ENCODE assay signal across 17 cellular contexts in genomic region chr20:36538026-36538764, GRCh38. TPM values are rescaled to one million over a fixed set of nuclear protein-coding genes. Genes with fewer than 3 reads are reported as not detected.
A peak's percentile ranks its signal among the peaks of the same experiment; 100 is the strongest.
DNase-seq lines count a peak whose midpoint lies in the region; ATAC-seq and TF ChIP-seq lines count a peak whose summit lies in the region.
"Had no signal": no experiment of that assay in that cellular context is flagged by ENCODE, and none has a peak within 500 bp of the region (broad histone marks: within the 10 kb centered on the region; RNA-seq: fewer than 3 reads in every experiment).

No MANE protein-coding gene starts in this region.

- 68 to 70% methylated on average over 12 of the region's 12 CpGs for WGBS in esophagus squamous epithelium, 2 donors

- intact Hi-C loops in left ventricle myocardium inferior (cut with micrococcal nuclease), result no loop called here
- intact Hi-C loops in left cardiac atrium (cut with DNase I), result no loop called here
- intact Hi-C loops in esophagus squamous epithelium (cut with DNase I), result no loop called here
- intact Hi-C loops in posterior vena cava (cut with DNase I), result no loop called here

- H3K4me3 ChIP-seq in left ventricle myocardium inferior (no peak overlapping the region), esophagus squamous epithelium (no peak overlapping the region)
- H3K4me3 ChIP-seq: lower lobe of right lung, SK-N-MC had no signal

- H3K27ac ChIP-seq in left ventricle myocardium inferior (replicated peaks) (peak overlapping the region; percentile 64), esophagus squamous epithelium (peak overlapping the region in 3 of 4 donors; percentile 55 to 92 (median 90))
- H3K27ac ChIP-seq: lower lobe of right lung, SK-N-MC had no signal

- peaks cover 49% of the 10 kb centered on the region for H3K4me1 ChIP-seq in left ventricle myocardium inferior
- peaks cover 7 to 36% (median 9%) of the 10 kb centered on the region in 3 donors for H3K4me1 ChIP-seq in esophagus squamous epithelium

- H3K27me3 ChIP-seq in left ventricle myocardium inferior (ENCODE audit: low read depth) (no peaks in the 10 kb centered on the region), esophagus squamous epithelium (peaks cover 0 to 18% (median 0%) of the 10 kb centered on the region in 4 donors)

- no peaks in the 10 kb centered on the region for H3K27me3 Mint-ChIP-seq in type B pancreatic cell
- H3K27me3 Mint-ChIP-seq: activated CD4-positive, alpha-beta T cell treated with anti-CD3 and anti-CD28 coated beads, Interleukin-2, amount 10 ng/mL, durations not matched to agents 7 days and 5 days; activated naive CD8-positive, alpha-beta T cell treated with anti-CD3 and anti-CD28 coated beads, Interleukin-2, amount 10 ng/mL, durations not matched to agents 7 days and 5 days had no signal

- no peaks in the 10 kb centered on the region for H3K9me3 Mint-ChIP-seq in type B pancreatic cell
- H3K9me3 Mint-ChIP-seq: activated CD4-positive, alpha-beta T cell treated with anti-CD3 and anti-CD28 coated beads, Interleukin-2, amount 10 ng/mL, durations not matched to agents 7 days and 5 days; activated naive CD8-positive, alpha-beta T cell treated with anti-CD3 and anti-CD28 coated beads, Interleukin-2, amount 10 ng/mL, durations not matched to agents 7 days and 5 days; naive thymus-derived CD8-positive, alpha-beta T cell had no signal

- no peaks in the 10 kb centered on the region for H3K36me3 Mint-ChIP-seq in type B pancreatic cell
- H3K36me3 Mint-ChIP-seq: activated naive CD8-positive, alpha-beta T cell treated with anti-CD3 and anti-CD28 coated beads, Interleukin-2, amount 10 ng/mL, durations not matched to agents 7 days and 5 days; naive thymus-derived CD8-positive, alpha-beta T cell had no signal

- DNase-seq in left ventricle myocardium inferior, result no peak
- no peak for DNase-seq in left cardiac atrium
- no peak for DNase-seq in esophagus squamous epithelium (lab: John Stamatoyannopoulos, UW)
- peak; percentile 38 for DNase-seq in posterior vena cava (ENCODE audit: low spot score)
- DNase-seq in type B pancreatic cell (ENCODE audit: extremely low spot score, unreplicated experiment), result no peak
- DNase-seq in putamen (ENCODE audit: low spot score), result no peak
- DNase-seq: activated CD4-positive, alpha-beta T cell treated with anti-CD3 and anti-CD28 coated beads, Interleukin-2, amount 10 ng/mL, durations not matched to agents 7 days and 5 days; activated naive CD8-positive, alpha-beta T cell treated with anti-CD3 and anti-CD28 coated beads, Interleukin-2, amount 10 ng/mL, durations not matched to agents 7 days and 5 days; Karpas-422; lower lobe of right lung; naive thymus-derived CD8-positive, alpha-beta T cell; NCI-H1436; NCI-H510A; retina had no signal

- H3K4me1 Mint-ChIP-seq in type B pancreatic cell (ENCODE audit: unreplicated experiment), result peaks cover 15% of the 10 kb centered on the region
- H3K4me1 Mint-ChIP-seq: activated CD4-positive, alpha-beta T cell treated with anti-CD3 and anti-CD28 coated beads, Interleukin-2, amount 10 ng/mL, durations not matched to agents 7 days and 5 days; activated naive CD8-positive, alpha-beta T cell treated with anti-CD3 and anti-CD28 coated beads, Interleukin-2, amount 10 ng/mL, durations not matched to agents 7 days and 5 days had no signal

- no peaks in the 10 kb centered on the region for H3K36me3 ChIP-seq in left ventricle myocardium inferior
- no peaks in the 10 kb centered on the region for H3K36me3 ChIP-seq in esophagus squamous epithelium
- H3K36me3 ChIP-seq: lower lobe of right lung had no signal

- no peak overlapping the region for H3K27ac Mint-ChIP-seq in type B pancreatic cell
- H3K27ac Mint-ChIP-seq: activated CD4-positive, alpha-beta T cell treated with anti-CD3 and anti-CD28 coated beads, Interleukin-2, amount 10 ng/mL, durations not matched to agents 7 days and 5 days; activated naive CD8-positive, alpha-beta T cell treated with anti-CD3 and anti-CD28 coated beads, Interleukin-2, amount 10 ng/mL, durations not matched to agents 7 days and 5 days had no signal

- TF ChIP-seq POLR2A in esophagus squamous epithelium (IDR thresholded peaks at IDR 0.05), result no peak

- TF ChIP-seq CTCF in left ventricle myocardium inferior (IDR thresholded peaks at IDR 0.05; ENCODE audit: borderline replicate concordance) (no peak), esophagus squamous epithelium (IDR thresholded peaks at IDR 0.05) (no peak), type B pancreatic cell (conservative IDR thresholded peaks at IDR 0.05) (peak; percentile 27)

- ATAC-seq in left cardiac atrium, result no peak
- no peak for ATAC-seq in HG02763 (IDR thresholded peaks at IDR 0.05; ENCODE audit: unreplicated experiment)
- ATAC-seq in GM18517 (IDR thresholded peaks at IDR 0.05; ENCODE audit: unreplicated experiment), result no peak
- ATAC-seq: lower lobe of right lung; naive thymus-derived CD8-positive, alpha-beta T cell had no signal

- H3K9me3 ChIP-seq in left ventricle myocardium inferior (replicated peaks) (no peaks in the 10 kb centered on the region), esophagus squamous epithelium (no peaks in the 10 kb centered on the region)
- H3K9me3 ChIP-seq: lower lobe of right lung had no signal

- no peak overlapping the region for H3K4me3 Mint-ChIP-seq in type B pancreatic cell
- H3K4me3 Mint-ChIP-seq: activated CD4-positive, alpha-beta T cell treated with anti-CD3 and anti-CD28 coated beads, Interleukin-2, amount 10 ng/mL, durations not matched to agents 7 days and 5 days; activated naive CD8-positive, alpha-beta T cell treated with anti-CD3 and anti-CD28 coated beads, Interleukin-2, amount 10 ng/mL, durations not matched to agents 7 days and 5 days; naive thymus-derived CD8-positive, alpha-beta T cell had no signal

RNA-seq across cellular contexts. Expression of gene MYL9, which starts 3.1 kb away (rescaled TPM):
- total RNA-seq in left ventricle myocardium inferior, result 1,345 TPM
- 1,000 to 10,000 TPM; 1,946 to 2,055 TPM for total RNA-seq in left cardiac atrium
- 100 to 1,000 TPM in 1 of 4 donors, 10 to 100 TPM in 3; 10.7 to 313 (median 60.7) TPM for total RNA-seq in esophagus squamous epithelium
- 1,000 to 10,000 TPM; 2,680 to 3,095 TPM for total RNA-seq in posterior vena cava
- 55.1 and 59.0 TPM in 2 replicates for total RNA-seq in type B pancreatic cell (ENCODE audit: low replicate concordance)
- total RNA-seq: naive thymus-derived CD8-positive, alpha-beta T cell had no signal

RNA-seq across cellular contexts. Expression of gene TGIF2, which starts 35.2 kb away (rescaled TPM):
- total RNA-seq in left ventricle myocardium inferior (5.8 TPM), left cardiac atrium (1 to 10 TPM; 6.4 to 8.8 TPM), esophagus squamous epithelium (10 to 100 TPM in 1 of 4 donors, 1 to 10 TPM in 3; 3.4 to 10.9 (median 7.1) TPM), posterior vena cava (1 to 10 TPM; 5.3 to 7.6 TPM), type B pancreatic cell (ENCODE audit: low replicate concordance) (26.9 and 43.5 TPM in 2 replicates)
